ENCODE assay signal across 9 cellular contexts in genomic region chr15:67456677-67457529, GRCh38.
DNase-seq lines count a peak whose midpoint lies in the region; ATAC-seq, FAIRE-seq and TF ChIP-seq lines count a peak whose summit lies in the region.
"Had no signal": no experiment of that assay in that cellular context is flagged by ENCODE, and none has a peak within 500 bp of the region (broad histone marks: within the 10 kb centered on the region; RNA-seq: fewer than 3 reads in every experiment).

No MANE protein-coding gene starts in this region.

- H3K9me3 Mint-ChIP-seq in mesothelial cell of epicardium: peaks cover 12% of the 10 kb centered on the region
- H3K9me3 Mint-ChIP-seq: T-helper 1 cell treated with Interleukin-12 subunit alpha and Interleukin-12 subunit beta and Interleukin-4 antibody, amounts not matched to agents 30 μg/mL and 1 μg/mL, for 36 hours had no signal

- H3K4me1 Mint-ChIP-seq in mesothelial cell of epicardium: no peaks in the 10 kb centered on the region

- no peak for ATAC-seq in GM19467 (IDR thresholded peaks at IDR 0.05; ENCODE audit: unreplicated experiment)

- TF ChIP-seq CTCF in mesothelial cell of epicardium (IDR thresholded peaks at IDR 0.05; ENCODE audit: unreplicated experiment): peak; percentile 92

- no peak overlapping the region for H3K4me3 Mint-ChIP-seq in mesothelial cell of epicardium
- H3K4me3 Mint-ChIP-seq: T-helper 1 cell treated with Interleukin-12 subunit alpha and Interleukin-12 subunit beta and Interleukin-4 antibody, amounts not matched to agents 30 μg/mL and 1 μg/mL, for 36 hours had no signal

- FAIRE-seq in endometrium (lab: Jason Lieb, UNC): peak; percentile 33

- no peak overlapping the region for H3K27ac Mint-ChIP-seq in mesothelial cell of epicardium
- H3K27ac Mint-ChIP-seq: T-helper 1 cell treated with Interleukin-12 subunit alpha and Interleukin-12 subunit beta and Interleukin-4 antibody, amounts not matched to agents 30 μg/mL and 1 μg/mL, for 36 hours had no signal

- peaks cover 15% of the 10 kb centered on the region for H3K27me3 Mint-ChIP-seq in mesothelial cell of epicardium (ENCODE audit: low read depth)

- peaks cover 7% of the 10 kb centered on the region for H3K36me3 Mint-ChIP-seq in mesothelial cell of epicardium

- DNase-seq in DMS114 treated with DMSO at 0.1 percent for 48 hours (lab: John Stamatoyannopoulos, UW; ENCODE audit: unreplicated experiment) (peak; percentile 73), HS-27A (ENCODE audit: low read depth) (peak; percentile 42), NOMO-1 treated with DMSO at 0.1 percent for 48 hours (lab: John Stamatoyannopoulos, UW; ENCODE audit: unreplicated experiment) (peak; percentile 73), mesothelial cell of epicardium (ENCODE audit: low spot score in 2 of 2, unreplicated experiment in 2 of 2) (peak; percentile 65 to 85)
- peak; percentile 67 to 71 for DNase-seq in activated CD8-positive, alpha-beta memory T cell treated with anti-CD3 and anti-CD28 coated beads for 4 hours (ENCODE audit: low read depth in 2 of 2)
- peak; percentile 62 to 72 for DNase-seq in stimulated activated CD8-positive, alpha-beta memory T cell treated with anti-CD3 and anti-CD28 coated beads, Interleukin-4, amount 100 ng/mL, for 1 hour (ENCODE audit: low read depth in 2 of 2, low spot score in 1 of 2)
